ENCODE assay signal across 1 cellular context in genomic region chr2:20447437-20448245, GRCh38.
A peak's percentile ranks its signal among the peaks of the same experiment; 100 is the strongest.
TF ChIP-seq lines count a peak whose summit lies in the region.

No MANE protein-coding gene starts in this region.

TF ChIP-seq in HepG2, 621 proteins besides CTCF, POLR2A, EP300 and RAD21 (continued from another document and continues in another):
- TF ChIP-seq SRY (CRISPR knock-in tag; IDR thresholded peaks at IDR 0.05) (peak; percentile 73), ELF1 (CRISPR knock-in tag; IDR thresholded peaks at IDR 0.05) (0 out of 2 replicates have a peak, but pooled peaks have one; percentile 20), ZNF337 (CRISPR knock-in tag; IDR thresholded peaks at IDR 0.05; ENCODE audit: borderline replicate concordance, low read depth) (peak; percentile 40; the same call in 1 of the 2 replicates), MXD1 (CRISPR knock-in tag; IDR thresholded peaks at IDR 0.05) (peak; percentile 28), ZNF546 (CRISPR knock-in tag; conservative IDR thresholded peaks at IDR 0.05) (no peak), ZNF17 (CRISPR knock-in tag; IDR thresholded peaks at IDR 0.05) (no peak), AHDC1 (CRISPR knock-in tag; IDR thresholded peaks at IDR 0.05; ENCODE audit: borderline replicate concordance) (peak; percentile 16; the same call in 1 of the 2 replicates), BHLHE40 (IDR thresholded peaks at IDR 0.05; ENCODE audit: low read length) (no peak), ZNF597 (CRISPR knock-in tag; IDR thresholded peaks at IDR 0.05) (0 out of 2 replicates have a peak, but pooled peaks have one; percentile 42), BORCS8-MEF2B (CRISPR knock-in tag; IDR thresholded peaks at IDR 0.05) (0 out of 2 replicates have a peak, but pooled peaks have one; percentile 8), ZNF276 (CRISPR knock-in tag; IDR thresholded peaks at IDR 0.05; ENCODE audit: low read depth) (peak; percentile 89; the same call in 1 of the 2 replicates), SMYD3 (CRISPR knock-in tag; IDR thresholded peaks at IDR 0.05) (no peak), ZBED4 (CRISPR knock-in tag; IDR thresholded peaks at IDR 0.05; ENCODE audit: borderline replicate concordance) (no peak), ONECUT2 (CRISPR knock-in tag; IDR thresholded peaks at IDR 0.05) (no peak), EZH2 (conservative IDR thresholded peaks at IDR 0.05; ENCODE audit: low read depth, low read length) (no peak), THAP8 (CRISPR knock-in tag; IDR thresholded peaks at IDR 0.05; ENCODE audit: borderline replicate concordance) (0 out of 2 replicates have a peak, but pooled peaks have one; percentile 60), POLR2G (IDR thresholded peaks at IDR 0.05; ENCODE audit: low read depth, low read length) (peak; percentile 79), ZBTB44 (CRISPR knock-in tag; IDR thresholded peaks at IDR 0.05) (0 out of 2 replicates have a peak, but pooled peaks have one; percentile 60), ZNF121 (CRISPR knock-in tag; IDR thresholded peaks at IDR 0.05) (no peak), ZIK1 (CRISPR knock-in tag; IDR thresholded peaks at IDR 0.05; ENCODE audit: borderline replicate concordance, low read depth) (no peak), NR3C1 (CRISPR knock-in tag; IDR thresholded peaks at IDR 0.05) (no peak), LBX2 (CRISPR knock-in tag; IDR thresholded peaks at IDR 0.05; ENCODE audit: borderline replicate concordance) (0 out of 2 replicates have a peak, but pooled peaks have one; percentile 51), FOXK2 (IDR thresholded peaks at IDR 0.05) (no peak), KDM5A (IDR thresholded peaks at IDR 0.05; ENCODE audit: borderline replicate concordance, low read length) (peak; percentile 40; the same call in 1 of the 2 replicates), DMTF1 (CRISPR knock-in tag; IDR thresholded peaks at IDR 0.05) (0 out of 2 replicates have a peak, but pooled peaks have one; percentile 40), NFRKB (IDR thresholded peaks at IDR 0.05) (no peak), NBN (conservative IDR thresholded peaks at IDR 0.05) (no peak), FOXC1 (CRISPR knock-in tag; IDR thresholded peaks at IDR 0.05; ENCODE audit: borderline replicate concordance) (peak; percentile 70; the same call in 1 of the 2 replicates), ZNF552 (CRISPR knock-in tag; IDR thresholded peaks at IDR 0.05; ENCODE audit: borderline replicate concordance) (peak; percentile 50; the same call in 1 of the 2 replicates), JDP2 (CRISPR knock-in tag; IDR thresholded peaks at IDR 0.05; ENCODE audit: borderline replicate concordance) (no peak), RBM39 (IDR thresholded peaks at IDR 0.05; ENCODE audit: low read depth, low read length, poor library complexity, severe bottlenecking) (peak; percentile 71), ZNF713 (CRISPR knock-in tag; IDR thresholded peaks at IDR 0.05) (peak; percentile 49; the same call in 1 of the 2 replicates), ZMYM2 (CRISPR knock-in tag; IDR thresholded peaks at IDR 0.05) (no peak; the same call in 1 of the 2 replicates), ZKSCAN8 (CRISPR knock-in tag; IDR thresholded peaks at IDR 0.05; ENCODE audit: borderline replicate concordance) (0 out of 2 replicates have a peak, but pooled peaks have one; percentile 27), ZNF644 (CRISPR knock-in tag; IDR thresholded peaks at IDR 0.05; ENCODE audit: low read depth) (no peak), ZFP36L2 (CRISPR knock-in tag; IDR thresholded peaks at IDR 0.05) (no peak), ISL2 (CRISPR knock-in tag; IDR thresholded peaks at IDR 0.05) (peak; percentile 52; the same call in 1 of the 2 replicates), BCL6 (CRISPR knock-in tag; IDR thresholded peaks at IDR 0.05) (peak; percentile 40; the same call in 1 of the 2 replicates), THYN1 (CRISPR knock-in tag; IDR thresholded peaks at IDR 0.05; ENCODE audit: borderline replicate concordance, low read depth) (no peak), E2F2 (CRISPR knock-in tag; IDR thresholded peaks at IDR 0.05; ENCODE audit: borderline replicate concordance) (no peak), SP2 (CRISPR knock-in tag; IDR thresholded peaks at IDR 0.05) (0 out of 2 replicates have a peak, but pooled peaks have one; percentile 19), ZKSCAN1 (IDR thresholded peaks at IDR 0.05; ENCODE audit: low read length) (no peak)
